ENCODE assay signal across 1 cellular context in the genomic region with DNA sequence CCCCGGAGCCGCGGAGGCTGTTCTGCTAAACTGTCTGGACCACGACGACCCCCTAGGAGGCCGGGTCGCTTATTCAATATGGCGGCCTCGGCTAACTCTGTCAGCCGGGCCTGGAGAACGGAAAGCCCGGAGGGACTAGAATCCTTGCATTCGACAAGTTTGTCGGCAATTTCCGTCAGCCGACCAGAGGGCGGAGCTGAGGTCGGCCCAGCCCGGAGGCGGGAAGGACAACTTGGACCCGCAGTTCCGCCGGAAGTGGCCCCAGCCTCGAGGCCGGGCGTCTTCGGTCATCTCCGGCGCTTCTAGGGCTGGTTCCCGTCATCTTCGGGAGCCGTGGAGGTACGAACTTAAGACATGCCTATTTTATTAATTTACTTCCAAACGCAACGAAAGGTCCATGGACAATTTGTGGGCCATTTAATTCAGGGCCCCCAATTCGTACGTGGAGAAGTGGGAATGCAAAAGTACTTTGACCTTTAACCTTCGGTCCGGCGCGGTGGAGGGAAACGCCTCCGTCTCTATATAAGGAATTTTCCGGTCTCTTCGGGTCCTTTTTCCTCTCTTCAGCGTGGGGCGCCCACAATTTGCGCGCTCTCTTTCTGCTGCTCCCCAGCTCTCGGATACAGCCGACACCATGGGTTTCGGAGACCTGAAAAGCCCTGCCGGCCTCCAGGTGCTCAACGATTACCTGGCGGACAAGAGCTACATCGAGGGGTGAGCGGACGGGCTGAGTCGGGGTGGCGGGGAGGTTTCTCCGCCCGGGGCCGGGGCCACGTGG.
TF ChIP-seq lines count a peak whose summit lies in the region.

A gene (plus strand): TSS at position 550 of the 778 bp plus-strand sequence. CDS start 85 bp downstream, at position 635.
A gene (minus strand): TSS at position 99 of the 778 bp plus-strand sequence. CDS start 5,766 bp downstream, outside the sequence.

TF ChIP-seq in HepG2, 621 proteins besides CTCF, POLR2A, EP300 and RAD21 (continued from another document and continues in another):
- TF ChIP-seq, protein P1, sequence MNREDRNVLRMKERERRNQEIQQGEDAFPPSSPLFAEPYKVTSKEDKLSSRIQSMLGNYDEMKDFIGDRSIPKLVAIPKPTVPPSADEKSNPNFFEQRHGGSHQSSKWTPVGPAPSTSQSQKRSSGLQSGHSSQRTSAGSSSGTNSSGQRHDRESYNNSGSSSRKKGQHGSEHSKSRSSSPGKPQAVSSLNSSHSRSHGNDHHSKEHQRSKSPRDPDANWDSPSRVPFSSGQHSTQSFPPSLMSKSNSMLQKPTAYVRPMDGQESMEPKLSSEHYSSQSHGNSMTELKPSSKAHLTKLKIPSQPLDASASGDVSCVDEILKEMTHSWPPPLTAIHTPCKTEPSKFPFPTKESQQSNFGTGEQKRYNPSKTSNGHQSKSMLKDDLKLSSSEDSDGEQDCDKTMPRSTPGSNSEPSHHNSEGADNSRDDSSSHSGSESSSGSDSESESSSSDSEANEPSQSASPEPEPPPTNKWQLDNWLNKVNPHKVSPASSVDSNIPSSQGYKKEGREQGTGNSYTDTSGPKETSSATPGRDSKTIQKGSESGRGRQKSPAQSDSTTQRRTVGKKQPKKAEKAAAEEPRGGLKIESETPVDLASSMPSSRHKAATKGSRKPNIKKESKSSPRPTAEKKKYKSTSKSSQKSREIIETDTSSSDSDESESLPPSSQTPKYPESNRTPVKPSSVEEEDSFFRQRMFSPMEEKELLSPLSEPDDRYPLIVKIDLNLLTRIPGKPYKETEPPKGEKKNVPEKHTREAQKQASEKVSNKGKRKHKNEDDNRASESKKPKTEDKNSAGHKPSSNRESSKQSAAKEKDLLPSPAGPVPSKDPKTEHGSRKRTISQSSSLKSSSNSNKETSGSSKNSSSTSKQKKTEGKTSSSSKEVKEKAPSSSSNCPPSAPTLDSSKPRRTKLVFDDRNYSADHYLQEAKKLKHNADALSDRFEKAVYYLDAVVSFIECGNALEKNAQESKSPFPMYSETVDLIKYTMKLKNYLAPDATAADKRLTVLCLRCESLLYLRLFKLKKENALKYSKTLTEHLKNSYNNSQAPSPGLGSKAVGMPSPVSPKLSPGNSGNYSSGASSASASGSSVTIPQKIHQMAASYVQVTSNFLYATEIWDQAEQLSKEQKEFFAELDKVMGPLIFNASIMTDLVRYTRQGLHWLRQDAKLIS (CRISPR knock-in tag; IDR thresholded peaks at IDR 0.05) = no peak
- TF ChIP-seq, protein P2, sequence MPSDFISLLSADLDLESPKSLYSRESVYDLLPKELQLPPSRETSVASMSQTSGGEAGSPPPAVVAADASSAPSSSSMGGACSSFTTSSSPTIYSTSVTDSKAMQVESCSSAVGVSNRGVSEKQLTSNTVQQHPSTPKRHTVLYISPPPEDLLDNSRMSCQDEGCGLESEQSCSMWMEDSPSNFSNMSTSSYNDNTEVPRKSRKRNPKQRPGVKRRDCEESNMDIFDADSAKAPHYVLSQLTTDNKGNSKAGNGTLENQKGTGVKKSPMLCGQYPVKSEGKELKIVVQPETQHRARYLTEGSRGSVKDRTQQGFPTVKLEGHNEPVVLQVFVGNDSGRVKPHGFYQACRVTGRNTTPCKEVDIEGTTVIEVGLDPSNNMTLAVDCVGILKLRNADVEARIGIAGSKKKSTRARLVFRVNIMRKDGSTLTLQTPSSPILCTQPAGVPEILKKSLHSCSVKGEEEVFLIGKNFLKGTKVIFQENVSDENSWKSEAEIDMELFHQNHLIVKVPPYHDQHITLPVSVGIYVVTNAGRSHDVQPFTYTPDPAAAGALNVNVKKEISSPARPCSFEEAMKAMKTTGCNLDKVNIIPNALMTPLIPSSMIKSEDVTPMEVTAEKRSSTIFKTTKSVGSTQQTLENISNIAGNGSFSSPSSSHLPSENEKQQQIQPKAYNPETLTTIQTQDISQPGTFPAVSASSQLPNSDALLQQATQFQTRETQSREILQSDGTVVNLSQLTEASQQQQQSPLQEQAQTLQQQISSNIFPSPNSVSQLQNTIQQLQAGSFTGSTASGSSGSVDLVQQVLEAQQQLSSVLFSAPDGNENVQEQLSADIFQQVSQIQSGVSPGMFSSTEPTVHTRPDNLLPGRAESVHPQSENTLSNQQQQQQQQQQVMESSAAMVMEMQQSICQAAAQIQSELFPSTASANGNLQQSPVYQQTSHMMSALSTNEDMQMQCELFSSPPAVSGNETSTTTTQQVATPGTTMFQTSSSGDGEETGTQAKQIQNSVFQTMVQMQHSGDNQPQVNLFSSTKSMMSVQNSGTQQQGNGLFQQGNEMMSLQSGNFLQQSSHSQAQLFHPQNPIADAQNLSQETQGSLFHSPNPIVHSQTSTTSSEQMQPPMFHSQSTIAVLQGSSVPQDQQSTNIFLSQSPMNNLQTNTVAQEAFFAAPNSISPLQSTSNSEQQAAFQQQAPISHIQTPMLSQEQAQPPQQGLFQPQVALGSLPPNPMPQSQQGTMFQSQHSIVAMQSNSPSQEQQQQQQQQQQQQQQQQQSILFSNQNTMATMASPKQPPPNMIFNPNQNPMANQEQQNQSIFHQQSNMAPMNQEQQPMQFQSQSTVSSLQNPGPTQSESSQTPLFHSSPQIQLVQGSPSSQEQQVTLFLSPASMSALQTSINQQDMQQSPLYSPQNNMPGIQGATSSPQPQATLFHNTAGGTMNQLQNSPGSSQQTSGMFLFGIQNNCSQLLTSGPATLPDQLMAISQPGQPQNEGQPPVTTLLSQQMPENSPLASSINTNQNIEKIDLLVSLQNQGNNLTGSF (CRISPR knock-in tag; IDR thresholded peaks at IDR 0.05) = peak; percentile 80; the same call in 1 of the 2 replicates
- TF ChIP-seq ZNF431 (CRISPR knock-in tag; IDR thresholded peaks at IDR 0.05; ENCODE audit: borderline replicate concordance, low read depth) = no peak
- no peak for TF ChIP-seq SMAD9 (CRISPR knock-in tag; IDR thresholded peaks at IDR 0.05)
- TF ChIP-seq TOPORS (CRISPR knock-in tag; IDR thresholded peaks at IDR 0.05) = peak; percentile 69; the same call in 1 of the 2 replicates
- TF ChIP-seq IRX3 (CRISPR knock-in tag; IDR thresholded peaks at IDR 0.05; ENCODE audit: borderline replicate concordance, low read depth) = no peak
- TF ChIP-seq RFX3 (CRISPR knock-in tag; IDR thresholded peaks at IDR 0.05) = 0 out of 2 replicates have a peak, but pooled peaks have one; percentile 9
- TF ChIP-seq ZNF644 (CRISPR knock-in tag; IDR thresholded peaks at IDR 0.05; ENCODE audit: low read depth) = peak; percentile 79; the same call in 1 of the 2 replicates
- TF ChIP-seq, protein P3, sequence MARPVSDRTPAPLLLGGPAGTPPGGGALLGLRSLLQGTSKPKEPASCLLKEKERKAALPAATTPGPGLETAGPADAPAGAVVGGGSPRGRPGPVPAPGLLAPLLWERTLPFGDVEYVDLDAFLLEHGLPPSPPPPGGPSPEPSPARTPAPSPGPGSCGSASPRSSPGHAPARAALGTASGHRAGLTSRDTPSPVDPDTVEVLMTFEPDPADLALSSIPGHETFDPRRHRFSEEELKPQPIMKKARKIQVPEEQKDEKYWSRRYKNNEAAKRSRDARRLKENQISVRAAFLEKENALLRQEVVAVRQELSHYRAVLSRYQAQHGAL (CRISPR knock-in tag; IDR thresholded peaks at IDR 0.05; ENCODE audit: not compliant biosample characterization) = no peak
- no peak for TF ChIP-seq PAF1 (CRISPR knock-in tag; IDR thresholded peaks at IDR 0.05)
- no peak for TF ChIP-seq ZNF713 (CRISPR knock-in tag; IDR thresholded peaks at IDR 0.05)
- TF ChIP-seq MYC (CRISPR knock-in tag; IDR thresholded peaks at IDR 0.05; ENCODE audit: borderline replicate concordance) = peak; percentile 98
- peak; percentile 74 for TF ChIP-seq FOXJ3 (CRISPR knock-in tag; IDR thresholded peaks at IDR 0.05; ENCODE audit: borderline replicate concordance)
- TF ChIP-seq, protein P4, sequence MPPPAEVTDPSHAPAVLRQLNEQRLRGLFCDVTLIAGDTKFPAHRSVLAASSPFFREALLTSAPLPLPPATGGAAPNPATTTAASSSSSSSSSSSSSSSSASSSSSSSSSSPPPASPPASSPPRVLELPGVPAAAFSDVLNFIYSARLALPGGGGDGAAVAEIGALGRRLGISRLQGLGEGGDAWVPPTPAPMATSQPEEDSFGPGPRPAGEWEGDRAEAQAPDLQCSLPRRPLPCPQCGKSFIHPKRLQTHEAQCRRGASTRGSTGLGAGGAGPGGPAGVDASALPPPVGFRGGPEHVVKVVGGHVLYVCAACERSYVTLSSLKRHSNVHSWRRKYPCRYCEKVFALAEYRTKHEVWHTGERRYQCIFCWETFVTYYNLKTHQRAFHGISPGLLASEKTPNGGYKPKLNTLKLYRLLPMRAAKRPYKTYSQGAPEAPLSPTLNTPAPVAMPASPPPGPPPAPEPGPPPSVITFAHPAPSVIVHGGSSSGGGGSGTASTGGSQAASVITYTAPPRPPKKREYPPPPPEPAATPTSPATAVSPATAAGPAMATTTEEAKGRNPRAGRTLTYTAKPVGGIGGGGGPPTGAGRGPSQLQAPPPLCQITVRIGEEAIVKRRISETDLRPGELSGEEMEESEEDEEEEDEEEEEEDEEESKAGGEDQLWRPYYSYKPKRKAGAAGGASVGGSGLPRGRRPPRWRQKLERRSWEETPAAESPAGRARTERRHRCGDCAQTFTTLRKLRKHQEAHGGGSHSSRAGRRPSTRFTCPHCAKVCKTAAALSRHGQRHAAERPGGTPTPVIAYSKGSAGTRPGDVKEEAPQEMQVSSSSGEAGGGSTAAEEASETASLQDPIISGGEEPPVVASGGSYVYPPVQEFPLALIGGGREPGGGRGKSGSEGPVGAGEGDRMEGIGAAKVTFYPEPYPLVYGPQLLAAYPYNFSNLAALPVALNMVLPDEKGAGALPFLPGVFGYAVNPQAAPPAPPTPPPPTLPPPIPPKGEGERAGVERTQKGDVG (CRISPR knock-in tag; IDR thresholded peaks at IDR 0.05; ENCODE audit: borderline replicate concordance) = no peak
- TF ChIP-seq SOX6 (IDR thresholded peaks at IDR 0.05) = no peak
- TF ChIP-seq SOX6 (CRISPR knock-in tag; IDR thresholded peaks at IDR 0.05) = peak; percentile 50; the same call in 1 of the 2 replicates
- no peak for TF ChIP-seq SMARCE1 (IDR thresholded peaks at IDR 0.05; ENCODE audit: borderline replicate concordance)
- TF ChIP-seq, protein P5, sequence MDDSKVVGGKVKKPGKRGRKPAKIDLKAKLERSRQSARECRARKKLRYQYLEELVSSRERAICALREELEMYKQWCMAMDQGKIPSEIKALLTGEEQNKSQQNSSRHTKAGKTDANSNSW (CRISPR knock-in tag; IDR thresholded peaks at IDR 0.05; ENCODE audit: borderline replicate concordance) = no peak
- TF ChIP-seq TRIM24 (CRISPR knock-in tag; IDR thresholded peaks at IDR 0.05) = no peak
- no peak for TF ChIP-seq SMAD1 (CRISPR knock-in tag; IDR thresholded peaks at IDR 0.05; ENCODE audit: borderline replicate concordance, low read depth)
- no peak; the same call in 1 of the 2 replicates for TF ChIP-seq SALL2 (CRISPR knock-in tag; IDR thresholded peaks at IDR 0.05)
- peak; percentile 69; the same call in 1 of the 2 replicates for TF ChIP-seq SPEN (CRISPR knock-in tag; IDR thresholded peaks at IDR 0.05; ENCODE audit: low read depth)
- TF ChIP-seq ZNF629 (CRISPR knock-in tag; conservative IDR thresholded peaks at IDR 0.05) = peak; percentile 6; the same call in 1 of the 2 replicates
- TF ChIP-seq DPF2 (CRISPR knock-in tag; IDR thresholded peaks at IDR 0.05; ENCODE audit: borderline replicate concordance, low read depth) = no peak
- TF ChIP-seq THAP11 (CRISPR knock-in tag; IDR thresholded peaks at IDR 0.05) = peak; percentile 93
- peak; percentile 94 for TF ChIP-seq SP140L (CRISPR knock-in tag; IDR thresholded peaks at IDR 0.05; ENCODE audit: borderline replicate concordance)
- TF ChIP-seq ZNF333 (CRISPR knock-in tag; IDR thresholded peaks at IDR 0.05; ENCODE audit: borderline replicate concordance) = peak; percentile 70; the same call in 1 of the 2 replicates
- TF ChIP-seq ZNF776 (CRISPR knock-in tag; IDR thresholded peaks at IDR 0.05) = peak; percentile 93
- TF ChIP-seq KDM6A (CRISPR knock-in tag; IDR thresholded peaks at IDR 0.05; ENCODE audit: low read depth) = 0 out of 2 replicates have a peak, but pooled peaks have one; percentile 33
- TF ChIP-seq ZNF235 (CRISPR knock-in tag; IDR thresholded peaks at IDR 0.05; ENCODE audit: borderline replicate concordance) = peak; percentile 68; the same call in 1 of the 2 replicates
- TF ChIP-seq, protein P6, sequence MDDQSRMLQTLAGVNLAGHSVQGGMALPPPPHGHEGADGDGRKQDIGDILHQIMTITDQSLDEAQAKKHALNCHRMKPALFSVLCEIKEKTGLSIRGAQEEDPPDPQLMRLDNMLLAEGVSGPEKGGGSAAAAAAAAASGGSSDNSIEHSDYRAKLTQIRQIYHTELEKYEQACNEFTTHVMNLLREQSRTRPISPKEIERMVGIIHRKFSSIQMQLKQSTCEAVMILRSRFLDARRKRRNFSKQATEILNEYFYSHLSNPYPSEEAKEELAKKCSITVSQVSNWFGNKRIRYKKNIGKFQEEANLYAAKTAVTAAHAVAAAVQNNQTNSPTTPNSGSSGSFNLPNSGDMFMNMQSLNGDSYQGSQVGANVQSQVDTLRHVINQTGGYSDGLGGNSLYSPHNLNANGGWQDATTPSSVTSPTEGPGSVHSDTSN (CRISPR knock-in tag; IDR thresholded peaks at IDR 0.05; ENCODE audit: borderline replicate concordance) = 0 out of 2 replicates have a peak, but pooled peaks have one; percentile 23
- no peak for TF ChIP-seq RBM22 (optimal IDR thresholded peaks at IDR 0.05; ENCODE audit: low read length)
- 0 out of 2 replicates have a peak, but pooled peaks have one; percentile 52 for TF ChIP-seq SNAPC2 (CRISPR knock-in tag; IDR thresholded peaks at IDR 0.05)
- TF ChIP-seq GTF2F1 (IDR thresholded peaks at IDR 0.05; ENCODE audit: low read length) = peak; percentile 90
- TF ChIP-seq HOXA5 (CRISPR knock-in tag; IDR thresholded peaks at IDR 0.05) = peak; percentile 54; the same call in 1 of the 2 replicates
- no peak for TF ChIP-seq HNRNPH1 (optimal IDR thresholded peaks at IDR 0.05; ENCODE audit: low read depth, low read length)
- TF ChIP-seq AGO2 (optimal IDR thresholded peaks at IDR 0.05; ENCODE audit: low read depth, low read length) = peak; percentile 79
- TF ChIP-seq TBP (CRISPR knock-in tag; IDR thresholded peaks at IDR 0.05) = no peak; the same call in 1 of the 2 replicates
- TF ChIP-seq ZNF720 (CRISPR knock-in tag; IDR thresholded peaks at IDR 0.05) = no peak
